ENCODE assay signal across 10 cellular contexts in the genomic region with DNA sequence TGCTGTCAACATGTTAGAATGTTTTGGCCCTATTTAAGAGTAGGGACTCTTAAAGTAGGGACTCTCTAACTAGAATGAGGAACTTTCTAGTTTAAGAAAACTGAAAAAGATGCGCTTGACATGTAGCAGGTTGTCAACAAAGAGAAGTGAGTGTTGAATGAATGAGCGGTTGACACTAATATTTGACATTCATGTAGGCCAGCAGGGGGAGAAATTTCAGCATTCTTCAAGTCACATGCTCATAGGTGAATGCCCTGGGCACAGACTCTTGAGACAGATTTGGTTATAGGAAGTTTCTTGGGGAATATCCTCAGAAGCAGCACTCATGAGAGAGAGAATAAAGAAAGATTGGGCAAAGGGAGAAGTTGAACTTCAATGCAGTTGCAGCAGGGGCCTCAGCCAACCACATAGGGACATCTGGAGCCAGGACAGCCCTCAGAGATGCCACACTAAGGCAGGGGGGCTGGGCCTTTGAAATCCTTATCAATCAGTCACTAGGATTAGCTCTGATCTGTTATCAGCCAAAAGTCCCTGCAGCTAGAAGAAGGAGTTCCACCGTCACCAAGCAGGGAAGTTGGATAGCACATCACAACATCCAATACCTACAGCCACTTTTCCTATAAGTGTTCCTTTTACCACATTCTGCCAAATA.
DNase-seq lines count a peak whose midpoint lies in the region; ATAC-seq, FAIRE-seq and TF ChIP-seq lines count a peak whose summit lies in the region.
"Had no signal": no experiment of that assay in that cellular context is flagged by ENCODE, and none has a peak within 500 bp of the region (broad histone marks: within the 10 kb centered on the region; RNA-seq: fewer than 3 reads in every experiment).

No MANE protein-coding gene starts in this region.

- no peak overlapping the region for H3K27ac Mint-ChIP-seq in naive thymus-derived CD8-positive, alpha-beta T cell
- H3K27ac Mint-ChIP-seq: memory B cell had no signal

- H3K27me3 ChIP-seq in upper lobe of right lung = no peaks in the 10 kb centered on the region

- H3K4me3 Mint-ChIP-seq in naive thymus-derived CD8-positive, alpha-beta T cell = no peak overlapping the region
- H3K4me3 Mint-ChIP-seq: memory B cell had no signal

- no peak overlapping the region for H3K4me3 ChIP-seq in upper lobe of right lung

- intact Hi-C loops in upper lobe of right lung (cut with DNase I) = no loop called here

- no peaks in the 10 kb centered on the region for H3K4me1 ChIP-seq in upper lobe of right lung

- H3K27ac ChIP-seq in upper lobe of right lung = no peak overlapping the region

- no peaks in the 10 kb centered on the region for H3K36me3 ChIP-seq in upper lobe of right lung

- no peaks in the 10 kb centered on the region for H3K4me1 Mint-ChIP-seq in naive thymus-derived CD8-positive, alpha-beta T cell
- H3K4me1 Mint-ChIP-seq: memory B cell had no signal

- H3K9me3 Mint-ChIP-seq in naive thymus-derived CD8-positive, alpha-beta T cell = peaks cover 0 to 21% (median 6%) of the 10 kb centered on the region in 9 donors

- TF ChIP-seq CTCF in upper lobe of right lung (IDR thresholded peaks at IDR 0.05) = peak; percentile 29

- H3K36me3 Mint-ChIP-seq in naive thymus-derived CD8-positive, alpha-beta T cell = no peaks in the 10 kb centered on the region
- H3K36me3 Mint-ChIP-seq: memory B cell had no signal

- ATAC-seq in HG03066 (IDR thresholded peaks at IDR 0.05; ENCODE audit: low read depth, unreplicated experiment) = peak; percentile 78
- peak; percentile 62 for ATAC-seq in upper lobe of right lung
- ATAC-seq in naive thymus-derived CD8-positive, alpha-beta T cell = no peak
- ATAC-seq in stimulated activated naive CD8-positive, alpha-beta T cell treated with anti-CD3 and anti-CD28 coated beads, Interleukin-15, Interleukin-2, amounts not matched to agents 100 U/mL and 50 U/mL, for 24 hours = no peak

- H3K9me3 ChIP-seq in upper lobe of right lung = no peaks in the 10 kb centered on the region

- no peak for FAIRE-seq in RCC 7860 (lab: Jason Lieb, UNC)
- FAIRE-seq: colon had no signal

- H3K27me3 Mint-ChIP-seq in naive thymus-derived CD8-positive, alpha-beta T cell = no peaks in the 10 kb centered on the region
- H3K27me3 Mint-ChIP-seq: memory B cell had no signal

- POLR2A ChIA-PET in naive thymus-derived CD8-positive, alpha-beta T cell (lab: Charles Lee) = no interaction called here

- peak; percentile 16 for DNase-seq in SIG-M5 treated with dmso at 0.1 percent for 504 hours (lab: John Stamatoyannopoulos, UW; ENCODE audit: unreplicated experiment)
- DNase-seq in SIG-M5 (lab: John Stamatoyannopoulos, UW) = no peak
- peak; percentile 2 for DNase-seq in RPMI8226
- no peak for DNase-seq in upper lobe of right lung
- DNase-seq in RCC 7860 (ENCODE audit: low spot score) = no peak
- DNase-seq in naive thymus-derived CD8-positive, alpha-beta T cell = no peak
- DNase-seq in stimulated activated naive CD8-positive, alpha-beta T cell treated with anti-CD3 and anti-CD28 coated beads, Interleukin-15, Interleukin-2, amounts not matched to agents 100 U/mL and 50 U/mL, for 24 hours = no peak

Comparison
In these comparisons a context has a peak if more than half of its experiments do, and no peak if none do; other contexts are left out.
1. DNase-seq: peak in SIG-M5 treated with dmso at 0.1 percent for 504 hours (single experiment) and RPMI8226 (single experiment); none in SIG-M5 (single experiment), upper lobe of right lung (single experiment), RCC 7860 (single experiment), naive thymus-derived CD8-positive, alpha-beta T cell (0 of 10) and stimulated activated naive CD8-positive, alpha-beta T cell treated with anti-CD3 and anti-CD28 coated beads, Interleukin-15, Interleukin-2, amounts not matched to agents 100 U/mL and 50 U/mL, for 24 hours (single experiment).
2. ATAC-seq: peak in HG03066 (single experiment) and upper lobe of right lung (single experiment); none in naive thymus-derived CD8-positive, alpha-beta T cell (0 of 2) and stimulated activated naive CD8-positive, alpha-beta T cell treated with anti-CD3 and anti-CD28 coated beads, Interleukin-15, Interleukin-2, amounts not matched to agents 100 U/mL and 50 U/mL, for 24 hours (single experiment).